10 cellular contexts compared by ENCODE assay signal in genomic region chr1:40389871-40390560, GRCh38. TPM values are rescaled to one million over a fixed set of nuclear protein-coding genes. Genes with fewer than 3 reads are reported as not detected.
DNase-seq lines count a peak whose midpoint lies in the region; ATAC-seq, FAIRE-seq and TF ChIP-seq lines count a peak whose summit lies in the region.
"Had no signal": no experiment of that assay in that cellular context is flagged by ENCODE, and none has a peak within 500 bp of the region (broad histone marks: within the 10 kb centered on the region; RNA-seq: fewer than 3 reads in every experiment).

No MANE protein-coding gene starts in this region.

- no peaks in the 10 kb centered on the region for H3K9me3 Mint-ChIP-seq in IgD-negative memory B cell
- H3K9me3 Mint-ChIP-seq: H9 had no signal

- FAIRE-seq in A549 (lab: Jason Lieb, UNC) = no peak

- no peak for TF ChIP-seq RAD21 in A549 (conservative IDR thresholded peaks at IDR 0.05 in 1 of 2, IDR thresholded peaks at IDR 0.05 in 1 of 2)

- 49% methylated on average over 4 of the region's 4 CpGs for WGBS in A549 (ENCODE audit: missing lambda C conversion rate)

- TF ChIP-seq POLR2A in A549 (IDR thresholded peaks at IDR 0.05; ENCODE audit: low read length) = no peak

- no peak overlapping the region for H3K4me3 ChIP-seq in A549
- peak overlapping the region in 1 of 2 donors; percentile 15 for H3K4me3 ChIP-seq in mucosa of rectum (ENCODE audit: low read length in 2 of 2)

- H3K27ac Mint-ChIP-seq in IgD-negative memory B cell = peak overlapping the region; percentile 89 to 97 (median 94)
- H3K27ac Mint-ChIP-seq: H9 had no signal

- peaks cover 11% of the 10 kb centered on the region for H3K36me3 Mint-ChIP-seq in IgD-negative memory B cell

- peak overlapping the region in 1 of 2 donors; percentile 15 for H3K9ac ChIP-seq in mucosa of rectum (ENCODE audit: low read depth in 1 of 2, low read length in 2 of 2)

- TF ChIP-seq EP300 in A549 (IDR thresholded peaks at IDR 0.05) = no peak

- no peaks in the 10 kb centered on the region for H3K9me3 ChIP-seq in A549
- no peaks in the 10 kb centered on the region for H3K9me3 ChIP-seq in mucosa of rectum (ENCODE audit: control insufficient read depth in 2 of 2, low read length in 2 of 2)

- H3K4me1 Mint-ChIP-seq in IgD-negative memory B cell = peaks cover 63 to 80% (median 69%) of the 10 kb centered on the region in 3 donors

- DNase-seq in A549 (ENCODE audit: low read depth in 1 of 2, low spot score in 1 of 2) (peak in 1 of 2 experiments; percentile 7), DMS153 (lab: John Stamatoyannopoulos, UW) (no peak), HK-2 (ENCODE audit: unreplicated experiment) (no peak), SKM-1 treated with dmso at 0.1 percent for 144 hours (lab: John Stamatoyannopoulos, UW; ENCODE audit: unreplicated experiment) (no peak), activated gamma-delta T cell treated with Interleukin-2 at 50 U/mL for 16 hours (no peak)
- DNase-seq: DMS79, H9 had no signal

- POLR2A ChIA-PET in A549 (lab: Yijun Ruan, JAX) = no interaction called here

- peaks cover 2% of the 10 kb centered on the region for H3K27me3 Mint-ChIP-seq in IgD-negative memory B cell

- peak overlapping the region; percentile 28; the same call in 2 of the 3 replicates for H3K4me2 ChIP-seq in A549

- H3K4me1 ChIP-seq in A549 (peaks cover 10% of the 10 kb centered on the region; the same call in 2 of the 3 replicates), mucosa of rectum (ENCODE audit: control insufficient read depth in 2 of 2, insufficient read depth in 2 of 2, low read length in 2 of 2) (peaks cover 19 to 29% of the 10 kb centered on the region in 2 donors)

- peaks cover 0 to 3% of the 10 kb centered on the region in 2 donors for H3K36me3 ChIP-seq in mucosa of rectum (ENCODE audit: control insufficient read depth in 2 of 2, insufficient read depth in 2 of 2, low read length in 2 of 2)

- no peaks in the 10 kb centered on the region for H3K27me3 ChIP-seq in mucosa of rectum (ENCODE audit: control insufficient read depth in 2 of 2, insufficient read depth in 2 of 2, low read length in 2 of 2)

- H3K4me3 Mint-ChIP-seq in IgD-negative memory B cell = peak overlapping the region; percentile 68 to 85 (median 76)
- H3K4me3 Mint-ChIP-seq: H9 had no signal

- no peak for TF ChIP-seq CTCF in A549 (IDR thresholded peaks at IDR 0.05)

- CTCF ChIA-PET in A549 (lab: Yijun Ruan, JAX) = interaction anchor here (0.8 to 1.6 kb wide), 3 partner anchors 15 to 246 kb away, joined by 3 to 7 read pairs (median 4); no protein-coding TSS in a partner anchor

- no peak for ATAC-seq in A549

- no peak overlapping the region for H3K27ac ChIP-seq in A549
- H3K27ac ChIP-seq in cingulate gyrus (ENCODE audit: low read depth, low read length) = peak overlapping the region; percentile 63
- peak overlapping the region; percentile 79 for H3K27ac ChIP-seq in mucosa of rectum (ENCODE audit: low read depth in 2 of 2, low read length in 2 of 2)

TF ChIP-seq in A549, 52 proteins besides CTCF, POLR2A, EP300 and RAD21:
- TF ChIP-seq RARB (CRISPR knock-in tag; IDR thresholded peaks at IDR 0.05) (no peak), RFX5 (IDR thresholded peaks at IDR 0.05) (no peak), HES2 (IDR thresholded peaks at IDR 0.05) (no peak), NR3C1 (IDR thresholded peaks at IDR 0.05) (no peak), HOXB5 (CRISPR knock-in tag; IDR thresholded peaks at IDR 0.05) (no peak), REST (IDR thresholded peaks at IDR 0.05) (no peak), HEYL (CRISPR knock-in tag; IDR thresholded peaks at IDR 0.05) (no peak), KDM1A (IDR thresholded peaks at IDR 0.05; ENCODE audit: low read depth) (no peak), ZNF302 (CRISPR knock-in tag; IDR thresholded peaks at IDR 0.05) (no peak), ESRRA (IDR thresholded peaks at IDR 0.05; ENCODE audit: borderline replicate concordance, low read length) (no peak), MAX (IDR thresholded peaks at IDR 0.05) (no peak), E2F6 (IDR thresholded peaks at IDR 0.05; ENCODE audit: borderline replicate concordance, low read depth) (no peak), HOXA7 (CRISPR knock-in tag; IDR thresholded peaks at IDR 0.05) (no peak), POLR2AphosphoS2 (conservative IDR thresholded peaks at IDR 0.05; ENCODE audit: low read length) (no peak), SMC3 (IDR thresholded peaks at IDR 0.05) (no peak)

RNA-seq across cellular contexts. Expression of gene SMAP2, which starts 16.5 kb away (rescaled TPM):
- 7.7 and 8.3 TPM in 2 replicates for polyA plus RNA-seq in A549 (2011; rRNA removed)
- polyA plus RNA-seq in A549 (2012; cell fraction: cytosol; rRNA removed) = 3.7 and 5.0 TPM in 2 replicates
- 4.8 and 7.2 TPM in 2 replicates for polyA plus RNA-seq in A549 (2012; cell fraction: nucleus; rRNA removed)
- 6.4 to 7.2 TPM (median 7.1 TPM) in 3 replicates for polyA plus RNA-seq in A549 (2017; fragmentation: RNase III; extraction: RNeasy Plus Mini Kit Qiagen cat#74134 plus additional on column Dnase treatment)
- polyA minus RNA-seq in A549 (2011; rRNA and poly(A)+ RNA removed) = 7.4 and 11.1 TPM in 2 replicates
- polyA plus RNA-seq in IgD-negative memory B cell = 624 TPM

Comparison
In these comparisons a context has a peak if more than half of its experiments do, and no peak if none do; other contexts are left out.
1. H3K27ac ChIP-seq: peak in cingulate gyrus (single experiment) and mucosa of rectum (2 of 2); none in A549 (0 of 2).
2. RNA of gene SMAP2, which starts 16.5 kb away (polyA plus RNA-seq): 624 TPM in IgD-negative memory B cell (single experiment); 3.7 to 8.3 TPM in A549; every median in the first group is over 10 times any median in the second.